ENCODE assay signal across 1 cellular context in the genomic region with DNA sequence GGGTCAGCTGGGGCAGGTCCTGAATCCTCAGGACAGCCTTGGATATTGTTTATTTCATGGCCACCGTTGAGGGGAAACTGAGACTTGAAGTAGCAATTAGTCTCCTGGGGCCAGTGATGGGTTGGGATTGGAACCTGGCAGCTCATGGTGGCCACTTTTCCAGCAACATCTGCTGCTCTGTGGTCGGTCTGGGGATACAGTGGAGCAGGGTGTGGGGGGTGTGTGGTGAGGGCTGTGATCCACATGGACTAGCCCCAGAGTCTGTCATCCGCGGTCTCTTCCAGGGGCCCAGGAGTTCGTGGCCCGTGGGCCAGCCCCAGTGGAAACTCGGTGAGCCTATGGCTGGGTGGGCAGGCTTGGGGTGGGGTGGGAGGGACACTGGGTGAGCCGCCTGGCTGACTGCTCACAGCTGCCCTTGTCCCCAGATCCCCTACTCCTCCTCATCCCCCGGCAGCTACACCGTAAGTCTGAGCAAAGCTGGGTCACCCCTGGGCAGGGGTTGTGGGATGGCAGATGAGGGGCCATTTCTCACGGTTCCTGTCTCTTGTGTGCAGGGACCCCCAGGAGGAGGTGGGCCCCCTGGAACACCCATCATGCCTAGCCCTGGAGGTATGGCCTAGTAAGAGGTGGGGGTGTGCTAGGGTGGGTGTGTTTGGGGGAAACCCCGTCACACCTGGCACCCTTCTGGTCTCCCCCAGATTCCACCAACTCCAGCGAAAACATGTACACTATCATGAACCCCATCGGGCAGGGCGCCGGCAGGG.
TF ChIP-seq lines count a peak whose summit lies in the region.

No MANE protein-coding gene starts in this region.

TF ChIP-seq in endothelial cell of umbilical vein, 7 proteins besides CTCF, POLR2A, EP300 and RAD21:
- TF ChIP-seq FOS (IDR thresholded peaks at IDR 0.05; ENCODE audit: borderline replicate concordance, insufficient read depth, low read length) (no peak), EZH2 (IDR thresholded peaks at IDR 0.05; ENCODE audit: borderline replicate concordance, low read depth, low read length, severe bottlenecking) (no peak), GATA2 (IDR thresholded peaks at IDR 0.05; ENCODE audit: insufficient read depth, insufficient read length, low read depth, low read length) (no peak), POLR2AphosphoS5 (IDR thresholded peaks at IDR 0.05; ENCODE audit: insufficient read depth, low read depth, low read length) (no peak), MYC (IDR thresholded peaks at IDR 0.05; ENCODE audit: low read depth, low read length) (no peak), JUN (IDR thresholded peaks at IDR 0.05; ENCODE audit: borderline replicate concordance, insufficient read depth, insufficient read length, low read depth) (no peak)
- TF ChIP-seq, protein P1, sequence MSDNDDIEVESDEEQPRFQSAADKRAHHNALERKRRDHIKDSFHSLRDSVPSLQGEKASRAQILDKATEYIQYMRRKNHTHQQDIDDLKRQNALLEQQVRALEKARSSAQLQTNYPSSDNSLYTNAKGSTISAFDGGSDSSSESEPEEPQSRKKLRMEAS (IDR thresholded peaks at IDR 0.05; ENCODE audit: insufficient read depth, insufficient read length): no peak
